Comparison of ENCODE assay signal across 8 cellular contexts in the genomic region with DNA sequence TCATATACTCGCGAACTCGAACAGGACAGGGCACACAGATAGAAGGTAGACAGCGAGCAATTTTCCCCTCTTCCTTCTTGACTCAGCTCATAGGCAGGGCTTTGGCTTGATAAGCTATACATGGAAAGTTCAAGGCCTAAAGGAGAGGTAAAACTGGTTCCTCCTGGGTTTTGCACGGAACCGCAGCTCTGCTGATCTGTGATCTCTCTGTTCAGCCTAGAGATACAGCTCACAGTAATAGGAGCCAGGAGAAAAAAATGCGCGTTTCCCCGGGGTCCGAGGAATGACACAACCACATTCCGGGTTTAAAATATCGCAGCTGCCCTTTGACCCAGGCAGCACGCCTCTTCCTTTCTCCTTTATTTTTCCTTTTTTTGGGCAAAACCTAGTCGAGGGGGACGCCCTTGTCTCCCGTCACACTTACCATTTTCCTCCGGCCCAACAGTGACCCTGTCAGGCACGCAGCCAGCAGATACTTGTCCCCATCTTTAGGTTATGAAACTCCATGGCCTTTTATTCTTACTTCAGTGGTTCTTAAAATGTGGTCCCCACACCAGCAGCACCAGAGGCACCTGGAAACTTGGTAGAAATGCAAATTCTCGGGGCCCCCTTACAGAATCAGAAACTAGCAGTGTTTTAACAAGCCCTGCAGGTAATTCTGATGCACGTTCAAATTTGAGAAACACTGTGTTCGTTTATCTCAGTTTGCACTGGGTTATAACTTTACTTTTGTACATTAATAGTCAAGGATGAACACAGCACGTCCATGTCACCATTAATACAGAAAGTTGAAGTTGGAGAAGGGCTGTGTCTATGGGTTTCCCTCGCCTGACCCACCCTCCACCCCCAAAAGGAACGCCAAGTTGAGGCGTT. TPM values are rescaled to one million over a fixed set of nuclear protein-coding genes. Genes with fewer than 3 reads are reported as not detected.
DNase-seq lines count a peak whose midpoint lies in the region; ATAC-seq, FAIRE-seq and TF ChIP-seq lines count a peak whose summit lies in the region.

No MANE protein-coding gene starts in this region.

- peak overlapping the region; percentile 99 for H3K4me3 ChIP-seq in ACC112 (ENCODE audit: low read depth, low read length)
- peak overlapping the region; percentile 93 for H3K4me3 ChIP-seq in endodermal cell (ENCODE audit: low read length)
- H3K4me3 ChIP-seq in muscle layer of colon (ENCODE audit: low read depth in 1 of 2, low read length in 2 of 2): peak overlapping the region; percentile 85 to 94

- DNase-seq in GM12891 (ENCODE audit: insufficient read length, low spot score) (no peak), RKO (ENCODE audit: low spot score) (peak; percentile 93), endodermal cell (peak; percentile 81)

- H3K4me1 ChIP-seq in ACC112 (ENCODE audit: control insufficient read depth, insufficient read depth, low read length, unreplicated experiment): peaks cover 30% of the 10 kb centered on the region
- H3K4me1 ChIP-seq in endodermal cell (ENCODE audit: control insufficient read depth, insufficient read depth, low read length): peaks cover 11% of the 10 kb centered on the region
- peaks cover 30% of the 10 kb centered on the region for H3K4me1 ChIP-seq in muscle layer of colon (ENCODE audit: insufficient read depth, low read length)

- H3K36me3 Mint-ChIP-seq in endodermal cell (ENCODE audit: low read depth): peaks cover 3% of the 10 kb centered on the region

- H3K27me3 Mint-ChIP-seq in endodermal cell (ENCODE audit: insufficient read depth): no peaks in the 10 kb centered on the region

- ATAC-seq in activated CD4-positive, CD25-positive, alpha-beta regulatory T cell treated with anti-CD3 and anti-CD28 coated beads, Interleukin-2, amount 50 U/mL, for 24 hours: no peak
- no peak for ATAC-seq in GM21619 (IDR thresholded peaks at IDR 0.05; ENCODE audit: unreplicated experiment)
- ATAC-seq in GM18498 (IDR thresholded peaks at IDR 0.05; ENCODE audit: unreplicated experiment): no peak

- H3K4me1 Mint-ChIP-seq in endodermal cell: peaks cover 18% of the 10 kb centered on the region

- H3K36me3 ChIP-seq in ACC112 (ENCODE audit: insufficient read depth, low read length) (peaks cover 5% of the 10 kb centered on the region; the same call in 1 of the 2 replicates), endodermal cell (ENCODE audit: control insufficient read depth, insufficient read depth, low read length) (peaks cover 17% of the 10 kb centered on the region), muscle layer of colon (ENCODE audit: insufficient read depth, low read length) (no peaks in the 10 kb centered on the region)

- H2AFZ ChIP-seq in ACC112 (ENCODE audit: low read length, unreplicated experiment): peak overlapping the region; percentile 76

- H3K9me3 ChIP-seq in endodermal cell (ENCODE audit: control insufficient read depth, low read length): no peaks in the 10 kb centered on the region
- H3K9me3 ChIP-seq in muscle layer of colon (ENCODE audit: low read length): no peaks in the 10 kb centered on the region

- no peaks in the 10 kb centered on the region for H3K9me3 Mint-ChIP-seq in endodermal cell

- FAIRE-seq in GM12891 (lab: Jason Lieb, UNC): peak; percentile 87

- no peak for TF ChIP-seq POLR2A in GM12891 (IDR thresholded peaks at IDR 0.05; ENCODE audit: low read depth, low read length)

- H3K9ac ChIP-seq in endodermal cell (ENCODE audit: extremely low read depth, low read length, poor library complexity, severe bottlenecking) (peak overlapping the region; percentile 89), muscle layer of colon (ENCODE audit: low read length) (peak overlapping the region; percentile 74)

- peak overlapping the region; percentile 100 for H3K4me3 Mint-ChIP-seq in endodermal cell

- H3K27me3 ChIP-seq in ACC112 (ENCODE audit: insufficient read depth, low read length) (no peaks in the 10 kb centered on the region), endodermal cell (ENCODE audit: control insufficient read depth, insufficient read depth, low read length, poor library complexity, severe bottlenecking) (no peaks in the 10 kb centered on the region), muscle layer of colon (ENCODE audit: control insufficient read depth in 1 of 2, insufficient read depth in 2 of 2, low read length in 2 of 2) (no peaks in the 10 kb centered on the region)

- H3K27ac ChIP-seq in ACC112 (ENCODE audit: low read depth, low read length) (peak overlapping the region; percentile 79), endodermal cell (ENCODE audit: low read depth, low read length) (peak overlapping the region; percentile 61), muscle layer of colon (ENCODE audit: low read depth, low read length) (peak overlapping the region; percentile 99)

- H3K79me2 ChIP-seq in ACC112 (ENCODE audit: control insufficient read depth, insufficient read depth, low read length, unreplicated experiment): peaks cover 33% of the 10 kb centered on the region

- WGBS in endodermal cell (ENCODE audit: insufficient coverage in 1 of 2, insufficient read length in 1 of 2), 2 experiments: 7 to 9% methylated on average over 9 to 25 of the region's 25 CpGs

- no peak for TF ChIP-seq CTCF in endodermal cell (conservative IDR thresholded peaks at IDR 0.05)

- peak overlapping the region; percentile 97 for H3K27ac Mint-ChIP-seq in endodermal cell

TF ChIP-seq in GM12891, 5 proteins besides CTCF, POLR2A, EP300 and RAD21:
- no peak for TF ChIP-seq SPI1 (IDR thresholded peaks at IDR 0.05; ENCODE audit: low read depth, low read length)
- no peak for TF ChIP-seq PAX5 (IDR thresholded peaks at IDR 0.05; ENCODE audit: insufficient read depth, low read length, severe bottlenecking)
- 0 out of 2 replicates have a peak, but pooled peaks have one; percentile 8 for TF ChIP-seq TAF1 (IDR thresholded peaks at IDR 0.05; ENCODE audit: low read depth, low read length)
- TF ChIP-seq POLR2AphosphoS5 (IDR thresholded peaks at IDR 0.05; ENCODE audit: low read depth, low read length): no peak; the same call in 1 of the 2 replicates
- peak; percentile 5; the same call in 1 of the 2 replicates for TF ChIP-seq POU2F2 (IDR thresholded peaks at IDR 0.05; ENCODE audit: low read depth, low read length)

RNA-seq across cellular contexts. Expression of a gene that starts 1.5 kb away (rescaled TPM):
- polyA plus RNA-seq in GM12891 (2012; ENCODE audit: low read depth, missing spikeins): 88.8 TPM
- 100 to 1,000 TPM; 168 to 177 TPM for total RNA-seq in endodermal cell
- polyA plus RNA-seq in endodermal cell (2013, experiment 1 of 2): 102 TPM
- 102 TPM for polyA plus RNA-seq in endodermal cell (2013, experiment 2 of 2)

RNA-seq across cellular contexts. Expression of a gene that starts 14.8 kb away (rescaled TPM):
- 5,289 TPM for polyA plus RNA-seq in GM12891 (2012; ENCODE audit: low read depth, missing spikeins)
- total RNA-seq in endodermal cell: 1,000 to 10,000 TPM; 1,194 to 1,262 TPM
- 2,291 TPM for polyA plus RNA-seq in endodermal cell (2013, experiment 1 of 2)
- polyA plus RNA-seq in endodermal cell (2013, experiment 2 of 2): 2,039 TPM

RNA-seq across cellular contexts. Expression of a gene that starts 43.2 kb away (rescaled TPM):
- polyA plus RNA-seq in GM12891 (2012; ENCODE audit: low read depth, missing spikeins): 16.1 TPM
- 10 to 100 TPM; 14.6 to 15.0 TPM for total RNA-seq in endodermal cell
- polyA plus RNA-seq in endodermal cell (2013, experiment 1 of 2): 17.2 TPM
- polyA plus RNA-seq in endodermal cell (2013, experiment 2 of 2): 16.7 TPM
